Comparison of ENCODE assay signal across 13 cellular contexts in the genomic region with DNA sequence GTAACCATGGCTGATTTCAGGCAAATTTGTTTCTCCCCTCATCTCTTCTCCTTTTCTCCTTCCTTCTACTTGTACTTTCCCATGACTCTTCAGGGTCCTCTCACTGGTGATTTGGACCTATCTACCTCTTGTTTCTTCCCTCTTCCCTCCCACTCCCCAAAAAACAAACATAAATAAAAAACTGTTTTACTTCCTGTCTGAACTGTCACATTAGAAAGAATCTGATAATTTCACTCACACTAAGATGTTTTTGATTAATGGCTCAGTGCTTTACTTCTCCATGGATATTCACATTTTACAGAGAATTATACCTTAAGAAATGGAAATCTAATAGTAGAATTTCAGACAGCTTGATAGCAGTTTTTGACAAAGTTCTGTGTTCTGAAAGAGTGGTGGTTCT.
"Had no signal": no experiment of that assay in that cellular context is flagged by ENCODE, and none has a peak within 500 bp of the region (broad histone marks: within the 10 kb centered on the region; RNA-seq: fewer than 3 reads in every experiment).

No MANE protein-coding gene starts in this region.

- H3K9me3 Mint-ChIP-seq: activated B cell treated with CpG ODN at 0.5 μM for 24 hours; neural crest cell; stimulated activated naive CD8-positive, alpha-beta T cell treated with anti-CD3 and anti-CD28 coated beads, Interleukin-15, amount 100 ng/mL, for 72 hours had no signal

- H3K27me3 Mint-ChIP-seq: activated B cell treated with CpG ODN at 0.5 μM for 24 hours; stimulated activated naive CD8-positive, alpha-beta T cell treated with anti-CD3 and anti-CD28 coated beads, Interleukin-15, amount 100 ng/mL, for 72 hours had no signal

- ATAC-seq: left colon; stimulated activated naive CD8-positive, alpha-beta T cell treated with anti-CD3 and anti-CD28 coated beads, Interleukin-15, amount 100 ng/mL, for 72 hours had no signal

- DNase-seq: activated B cell treated with CpG ODN at 0.5 μM for 24 hours; activated CD4-positive, alpha-beta T cell treated with anti-CD3 and anti-CD28 coated beads, Interleukin-2, amount 50 U/mL, for 1 hour; activated T-cell treated with anti-CD3 and anti-CD28 coated beads, Interleukin-2, amount 50 U/mL, for 48 hours; amygdala; esophagus squamous epithelium; foreskin fibroblast; glutamatergic neuron; left colon; mammary epithelial cell; stimulated activated CD4-positive, alpha-beta T cell treated with anti-CD3 and anti-CD28 coated beads, Interleukin-4, amount 100 ng/mL, for 4 hours; stimulated activated naive CD8-positive, alpha-beta T cell treated with anti-CD3 and anti-CD28 coated beads, Interleukin-15, amount 100 ng/mL, for 72 hours; SW 1271 had no signal

- H3K4me3 Mint-ChIP-seq: activated B cell treated with CpG ODN at 0.5 μM for 24 hours, neural crest cell had no signal
